Comparison of ENCODE assay signal across 1 cellular context in the genomic region with DNA sequence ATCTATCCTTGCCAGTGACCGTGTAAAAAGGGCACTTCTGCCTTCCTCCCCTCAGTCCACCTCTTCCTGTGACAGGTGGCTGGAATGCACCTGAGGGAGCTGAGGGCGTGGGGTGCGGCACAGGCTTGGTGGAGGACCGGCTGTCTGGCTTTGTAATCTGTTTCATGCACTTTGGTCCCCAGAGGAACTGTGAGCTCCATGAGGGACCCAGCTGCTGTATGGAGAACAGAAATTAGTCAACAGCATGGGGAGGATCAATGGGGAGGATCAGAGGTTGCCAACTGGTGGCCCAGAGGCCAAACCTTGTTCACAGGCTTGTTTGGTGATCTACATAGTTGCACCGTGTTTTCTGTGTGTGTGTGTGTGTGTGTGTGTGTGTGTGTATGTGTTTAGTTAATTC.
A peak's percentile ranks its signal among the peaks of the same experiment; 100 is the strongest.
TF ChIP-seq lines count a peak whose summit lies in the region.

No MANE protein-coding gene starts in this region.

TF ChIP-seq in HepG2, 621 proteins besides CTCF, POLR2A, EP300 and RAD21 (continued from another document and continues in another):
- TF ChIP-seq, protein P1, sequence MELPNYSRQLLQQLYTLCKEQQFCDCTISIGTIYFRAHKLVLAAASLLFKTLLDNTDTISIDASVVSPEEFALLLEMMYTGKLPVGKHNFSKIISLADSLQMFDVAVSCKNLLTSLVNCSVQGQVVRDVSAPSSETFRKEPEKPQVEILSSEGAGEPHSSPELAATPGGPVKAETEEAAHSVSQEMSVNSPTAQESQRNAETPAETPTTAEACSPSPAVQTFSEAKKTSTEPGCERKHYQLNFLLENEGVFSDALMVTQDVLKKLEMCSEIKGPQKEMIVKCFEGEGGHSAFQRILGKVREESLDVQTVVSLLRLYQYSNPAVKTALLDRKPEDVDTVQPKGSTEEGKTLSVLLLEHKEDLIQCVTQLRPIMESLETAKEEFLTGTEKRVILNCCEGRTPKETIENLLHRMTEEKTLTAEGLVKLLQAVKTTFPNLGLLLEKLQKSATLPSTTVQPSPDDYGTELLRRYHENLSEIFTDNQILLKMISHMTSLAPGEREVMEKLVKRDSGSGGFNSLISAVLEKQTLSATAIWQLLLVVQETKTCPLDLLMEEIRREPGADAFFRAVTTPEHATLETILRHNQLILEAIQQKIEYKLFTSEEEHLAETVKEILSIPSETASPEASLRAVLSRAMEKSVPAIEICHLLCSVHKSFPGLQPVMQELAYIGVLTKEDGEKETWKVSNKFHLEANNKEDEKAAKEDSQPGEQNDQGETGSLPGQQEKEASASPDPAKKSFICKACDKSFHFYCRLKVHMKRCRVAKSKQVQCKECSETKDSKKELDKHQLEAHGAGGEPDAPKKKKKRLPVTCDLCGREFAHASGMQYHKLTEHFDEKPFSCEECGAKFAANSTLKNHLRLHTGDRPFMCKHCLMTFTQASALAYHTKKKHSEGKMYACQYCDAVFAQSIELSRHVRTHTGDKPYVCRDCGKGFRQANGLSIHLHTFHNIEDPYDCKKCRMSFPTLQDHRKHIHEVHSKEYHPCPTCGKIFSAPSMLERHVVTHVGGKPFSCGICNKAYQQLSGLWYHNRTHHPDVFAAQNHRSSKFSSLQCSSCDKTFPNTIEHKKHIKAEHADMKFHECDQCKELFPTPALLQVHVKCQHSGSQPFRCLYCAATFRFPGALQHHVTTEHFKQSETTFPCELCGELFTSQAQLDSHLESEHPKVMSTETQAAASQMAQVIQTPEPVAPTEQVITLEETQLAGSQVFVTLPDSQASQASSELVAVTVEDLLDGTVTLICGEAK (IDR thresholded peaks at IDR 0.05): no peak
- TF ChIP-seq, protein P1 (CRISPR knock-in tag; IDR thresholded peaks at IDR 0.05): peak; percentile 60; the same call in 1 of the 2 replicates
- no peak for TF ChIP-seq JARID2 (CRISPR knock-in tag; IDR thresholded peaks at IDR 0.05; ENCODE audit: insufficient replicate concordance)
- TF ChIP-seq, protein P2, sequence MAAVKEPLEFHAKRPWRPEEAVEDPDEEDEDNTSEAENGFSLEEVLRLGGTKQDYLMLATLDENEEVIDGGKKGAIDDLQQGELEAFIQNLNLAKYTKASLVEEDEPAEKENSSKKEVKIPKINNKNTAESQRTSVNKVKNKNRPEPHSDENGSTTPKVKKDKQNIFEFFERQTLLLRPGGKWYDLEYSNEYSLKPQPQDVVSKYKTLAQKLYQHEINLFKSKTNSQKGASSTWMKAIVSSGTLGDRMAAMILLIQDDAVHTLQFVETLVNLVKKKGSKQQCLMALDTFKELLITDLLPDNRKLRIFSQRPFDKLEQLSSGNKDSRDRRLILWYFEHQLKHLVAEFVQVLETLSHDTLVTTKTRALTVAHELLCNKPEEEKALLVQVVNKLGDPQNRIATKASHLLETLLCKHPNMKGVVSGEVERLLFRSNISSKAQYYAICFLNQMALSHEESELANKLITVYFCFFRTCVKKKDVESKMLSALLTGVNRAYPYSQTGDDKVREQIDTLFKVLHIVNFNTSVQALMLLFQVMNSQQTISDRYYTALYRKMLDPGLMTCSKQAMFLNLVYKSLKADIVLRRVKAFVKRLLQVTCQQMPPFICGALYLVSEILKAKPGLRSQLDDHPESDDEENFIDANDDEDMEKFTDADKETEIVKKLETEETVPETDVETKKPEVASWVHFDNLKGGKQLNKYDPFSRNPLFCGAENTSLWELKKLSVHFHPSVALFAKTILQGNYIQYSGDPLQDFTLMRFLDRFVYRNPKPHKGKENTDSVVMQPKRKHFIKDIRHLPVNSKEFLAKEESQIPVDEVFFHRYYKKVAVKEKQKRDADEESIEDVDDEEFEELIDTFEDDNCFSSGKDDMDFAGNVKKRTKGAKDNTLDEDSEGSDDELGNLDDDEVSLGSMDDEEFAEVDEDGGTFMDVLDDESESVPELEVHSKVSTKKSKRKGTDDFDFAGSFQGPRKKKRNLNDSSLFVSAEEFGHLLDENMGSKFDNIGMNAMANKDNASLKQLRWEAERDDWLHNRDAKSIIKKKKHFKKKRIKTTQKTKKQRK (IDR thresholded peaks at IDR 0.05; ENCODE audit: low read length): no peak
- 0 out of 2 replicates have a peak, but pooled peaks have one; percentile 60 for TF ChIP-seq ZNF276 (CRISPR knock-in tag; IDR thresholded peaks at IDR 0.05; ENCODE audit: low read depth)
- TF ChIP-seq CCDC6 (CRISPR knock-in tag; IDR thresholded peaks at IDR 0.05): peak; percentile 53; the same call in 1 of the 2 replicates
- peak; percentile 75; the same call in 1 of the 2 replicates for TF ChIP-seq ARNTL (CRISPR knock-in tag; IDR thresholded peaks at IDR 0.05)
- TF ChIP-seq, protein P3, sequence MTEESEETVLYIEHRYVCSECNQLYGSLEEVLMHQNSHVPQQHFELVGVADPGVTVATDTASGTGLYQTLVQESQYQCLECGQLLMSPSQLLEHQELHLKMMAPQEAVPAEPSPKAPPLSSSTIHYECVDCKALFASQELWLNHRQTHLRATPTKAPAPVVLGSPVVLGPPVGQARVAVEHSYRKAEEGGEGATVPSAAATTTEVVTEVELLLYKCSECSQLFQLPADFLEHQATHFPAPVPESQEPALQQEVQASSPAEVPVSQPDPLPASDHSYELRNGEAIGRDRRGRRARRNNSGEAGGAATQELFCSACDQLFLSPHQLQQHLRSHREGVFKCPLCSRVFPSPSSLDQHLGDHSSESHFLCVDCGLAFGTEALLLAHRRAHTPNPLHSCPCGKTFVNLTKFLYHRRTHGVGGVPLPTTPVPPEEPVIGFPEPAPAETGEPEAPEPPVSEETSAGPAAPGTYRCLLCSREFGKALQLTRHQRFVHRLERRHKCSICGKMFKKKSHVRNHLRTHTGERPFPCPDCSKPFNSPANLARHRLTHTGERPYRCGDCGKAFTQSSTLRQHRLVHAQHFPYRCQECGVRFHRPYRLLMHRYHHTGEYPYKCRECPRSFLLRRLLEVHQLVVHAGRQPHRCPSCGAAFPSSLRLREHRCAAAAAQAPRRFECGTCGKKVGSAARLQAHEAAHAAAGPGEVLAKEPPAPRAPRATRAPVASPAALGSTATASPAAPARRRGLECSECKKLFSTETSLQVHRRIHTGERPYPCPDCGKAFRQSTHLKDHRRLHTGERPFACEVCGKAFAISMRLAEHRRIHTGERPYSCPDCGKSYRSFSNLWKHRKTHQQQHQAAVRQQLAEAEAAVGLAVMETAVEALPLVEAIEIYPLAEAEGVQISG (CRISPR knock-in tag; IDR thresholded peaks at IDR 0.05): peak; percentile 78
- 0 out of 2 replicates have a peak, but pooled peaks have one; percentile 87 for TF ChIP-seq ZNF512B (CRISPR knock-in tag; IDR thresholded peaks at IDR 0.05; ENCODE audit: borderline replicate concordance)
- peak; percentile 81; the same call in 1 of the 2 replicates for TF ChIP-seq ZNF431 (CRISPR knock-in tag; IDR thresholded peaks at IDR 0.05; ENCODE audit: borderline replicate concordance, low read depth)
- peak; percentile 82 for TF ChIP-seq IRF2 (CRISPR knock-in tag; IDR thresholded peaks at IDR 0.05)
- TF ChIP-seq SP4 (CRISPR knock-in tag; IDR thresholded peaks at IDR 0.05): no peak
- TF ChIP-seq FOXA3 (CRISPR knock-in tag; IDR thresholded peaks at IDR 0.05): peak; percentile 86
- no peak for TF ChIP-seq E2F1 (CRISPR knock-in tag; IDR thresholded peaks at IDR 0.05)
- TF ChIP-seq ZNF17 (CRISPR knock-in tag; IDR thresholded peaks at IDR 0.05): no peak
- no peak for TF ChIP-seq ZNF34 (CRISPR knock-in tag; IDR thresholded peaks at IDR 0.05; ENCODE audit: borderline replicate concordance)
- TF ChIP-seq, protein P4, sequence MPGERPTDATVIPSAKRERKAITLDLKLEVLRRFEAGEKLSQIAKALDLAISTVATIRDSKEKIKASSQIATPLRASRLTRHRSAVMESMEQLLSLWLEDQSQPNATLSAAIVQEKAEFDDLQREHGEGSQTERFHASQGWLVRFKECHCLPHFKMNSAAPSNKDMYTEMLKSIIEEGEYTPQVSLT (CRISPR knock-in tag; IDR thresholded peaks at IDR 0.05; ENCODE audit: borderline replicate concordance, low read depth): no peak
- 0 out of 2 replicates have a peak, but pooled peaks have one; percentile 53 for TF ChIP-seq ATF2 (CRISPR knock-in tag; IDR thresholded peaks at IDR 0.05)
- 0 out of 2 replicates have a peak, but pooled peaks have one; percentile 36 for TF ChIP-seq NFYC (CRISPR knock-in tag; IDR thresholded peaks at IDR 0.05)
- TF ChIP-seq ZNF614 (CRISPR knock-in tag; IDR thresholded peaks at IDR 0.05; ENCODE audit: borderline replicate concordance): peak; percentile 73; the same call in 1 of the 2 replicates
- no peak for TF ChIP-seq CHD4 (IDR thresholded peaks at IDR 0.05; ENCODE audit: borderline replicate concordance, low read length)
- TF ChIP-seq ZNF18 (CRISPR knock-in tag; IDR thresholded peaks at IDR 0.05; ENCODE audit: insufficient replicate concordance): no peak
- no peak for TF ChIP-seq KLF6 (CRISPR knock-in tag; IDR thresholded peaks at IDR 0.05)
